In genomic region chr6:87151471-87151785, GRCh38 we compare ENCODE assay signal across 9 cellular contexts. TPM values are rescaled to one million over a fixed set of nuclear protein-coding genes. Genes with fewer than 3 reads are reported as not detected.
A peak's percentile ranks its signal among the peaks of the same experiment; 100 is the strongest.
DNase-seq lines count a peak whose midpoint lies in the region; ATAC-seq, FAIRE-seq and TF ChIP-seq lines count a peak whose summit lies in the region.
"Had no signal": no experiment of that assay in that cellular context is flagged by ENCODE, and none has a peak within 500 bp of the region (broad histone marks: within the 10 kb centered on the region; RNA-seq: fewer than 3 reads in every experiment).

No MANE protein-coding gene starts in this region.

- H3K9me3 Mint-ChIP-seq in HFFc6: no peaks in the 10 kb centered on the region

- H3K27ac ChIP-seq in muscle layer of colon (ENCODE audit: low read depth, low read length): peak overlapping the region; percentile 79

- POLR2A ChIA-PET in AG04449 (lab: Yijun Ruan, JAX): no interaction called here

- H3K4me3 Mint-ChIP-seq in HFFc6: peak overlapping the region; percentile 98

- peaks cover 20% of the 10 kb centered on the region for H3K4me1 ChIP-seq in muscle layer of colon (ENCODE audit: insufficient read depth, low read length)

- no peaks in the 10 kb centered on the region for H3K9me3 ChIP-seq in muscle layer of colon (ENCODE audit: low read length)

- peaks cover 2% of the 10 kb centered on the region; the same call in 1 of the 2 replicates for H3K27me3 Mint-ChIP-seq in HFFc6 (ENCODE audit: insufficient read depth)

- H3K4me3 ChIP-seq in AG04449 (ENCODE audit: low read depth, low read length) (peak overlapping the region; percentile 50), bronchial epithelial cell (ENCODE audit: low read depth, low read length) (peak overlapping the region; percentile 60), muscle layer of colon (ENCODE audit: low read depth in 1 of 2, low read length in 2 of 2) (peak overlapping the region; percentile 58 to 65)

- peak overlapping the region; percentile 81 for H3K9ac ChIP-seq in muscle layer of colon (ENCODE audit: low read length)

- no peak for FAIRE-seq in bronchial epithelial cell (lab: Jason Lieb, UNC)
- FAIRE-seq: TTC549 had no signal

- H3K27ac Mint-ChIP-seq in HFFc6: peak overlapping the region; percentile 98

- CTCF ChIA-PET in AG04449 (lab: Yijun Ruan, JAX): no interaction called here

- TF ChIP-seq CTCF in AG04449 (IDR thresholded peaks at IDR 0.05; ENCODE audit: insufficient read depth, low read length, missing control alignments): no peak
- TF ChIP-seq CTCF in HFFc6 (IDR thresholded peaks at IDR 0.05): no peak
- TF ChIP-seq CTCF in bronchial epithelial cell (IDR thresholded peaks at IDR 0.05; ENCODE audit: insufficient read depth, low read length, severe bottlenecking): no peak

- peaks cover 35% of the 10 kb centered on the region for H3K4me1 Mint-ChIP-seq in HFFc6 (ENCODE audit: low read depth)

- DNase-seq in AG04449 (ENCODE audit: low read depth, low spot score): no peak
- DNase-seq in HFFc6: no peak
- no peak for DNase-seq in bronchial epithelial cell (ENCODE audit: low read depth)

- no peaks in the 10 kb centered on the region for H3K36me3 ChIP-seq in bronchial epithelial cell (ENCODE audit: control insufficient read depth, insufficient read depth, low read length)
- no peaks in the 10 kb centered on the region for H3K36me3 ChIP-seq in muscle layer of colon (ENCODE audit: insufficient read depth, low read length)

- ATAC-seq in HG03520 (IDR thresholded peaks at IDR 0.05; ENCODE audit: unreplicated experiment): no peak
- no peak for ATAC-seq in HG03135 (IDR thresholded peaks at IDR 0.05; ENCODE audit: unreplicated experiment)
- ATAC-seq in HG03045 (IDR thresholded peaks at IDR 0.05; ENCODE audit: unreplicated experiment): no peak
- no peak for ATAC-seq in HG03025 (IDR thresholded peaks at IDR 0.05; ENCODE audit: low FRiP score, unreplicated experiment)

- H3K36me3 Mint-ChIP-seq in HFFc6 (ENCODE audit: low read depth): peaks cover 1% of the 10 kb centered on the region; the same call in 1 of the 2 replicates

- no peaks in the 10 kb centered on the region for H3K27me3 ChIP-seq in bronchial epithelial cell (ENCODE audit: control insufficient read depth, insufficient read depth, low read length)
- no peaks in the 10 kb centered on the region for H3K27me3 ChIP-seq in muscle layer of colon (ENCODE audit: control insufficient read depth in 1 of 2, insufficient read depth in 2 of 2, low read length in 2 of 2)

RNA-seq across cellular contexts. Expression of gene ZNF292, which starts 3.9 kb away (rescaled TPM):
- 10 to 100 TPM; 18.5 to 22.4 (median 19.0) TPM for total RNA-seq in HFFc6 (2021; fragmentation: NEBNext Ultra II Directional; extraction: Animal tissue kit (Norgen Biotek cat#: 25700))
- total RNA-seq in bronchial epithelial cell: 24.2 and 28.2 TPM in 2 replicates

RNA-seq across cellular contexts. Expression of gene CGA, which starts 56.5 kb away (rescaled TPM):
- total RNA-seq in HFFc6 (2021; fragmentation: NEBNext Ultra II Directional; extraction: Animal tissue kit (Norgen Biotek cat#: 25700)): 1 to 10 TPM in 5 of 6 experiments, under 1 TPM in 1; 0.78 to 1.5 (median 1.1) TPM
- not detected in 2 replicates for total RNA-seq in bronchial epithelial cell
